In genomic region chr3:55471084-55471483, GRCh38 we compare ENCODE assay signal across 19 cellular contexts. TPM values are rescaled to one million over a fixed set of nuclear protein-coding genes. Genes with fewer than 3 reads are reported as not detected.
DNase-seq lines count a peak whose midpoint lies in the region; ATAC-seq and TF ChIP-seq lines count a peak whose summit lies in the region.
"Had no signal": no experiment of that assay in that cellular context is flagged by ENCODE, and none has a peak within 500 bp of the region (broad histone marks: within the 10 kb centered on the region; RNA-seq: fewer than 3 reads in every experiment).

No MANE protein-coding gene starts in this region.

- H3K79me2 ChIP-seq in GM23248 (ENCODE audit: insufficient read depth) (peaks cover 68% of the 10 kb centered on the region), osteoblast (ENCODE audit: insufficient read depth, low read length) (peaks cover 64% of the 10 kb centered on the region)

- no peak for ATAC-seq in GM21367 (IDR thresholded peaks at IDR 0.05; ENCODE audit: unreplicated experiment)
- ATAC-seq: A549, HCT116 had no signal

- H3K27ac ChIP-seq in cardiac muscle cell: peak overlapping the region; percentile 23
- no peak overlapping the region for H3K27ac ChIP-seq in right atrium auricular region
- 0 out of 2 replicates have a peak overlapping the region, but pooled peaks have one; percentile 5 for H3K27ac ChIP-seq in GM23248
- H3K27ac ChIP-seq in osteoblast (ENCODE audit: low read depth, low read length): peak overlapping the region; percentile 40
- H3K27ac ChIP-seq: 22Rv1, A549, C4-2B had no signal

- H3K9me2 ChIP-seq in GM23248 (ENCODE audit: insufficient read depth): no peaks in the 10 kb centered on the region

- no peak for TF ChIP-seq CTCF in cardiac muscle cell (IDR thresholded peaks at IDR 0.05; ENCODE audit: low read depth, low read length)
- TF ChIP-seq CTCF in right atrium auricular region (IDR thresholded peaks at IDR 0.05): no peak
- TF ChIP-seq CTCF in osteoblast (IDR thresholded peaks at IDR 0.05; ENCODE audit: extremely low read depth, low read depth, low read length): no peak

- H3K27me3 ChIP-seq in cardiac muscle cell (no peaks in the 10 kb centered on the region), right atrium auricular region (no peaks in the 10 kb centered on the region), GM23248 (replicated peaks; ENCODE audit: insufficient read depth) (no peaks in the 10 kb centered on the region), osteoblast (ENCODE audit: insufficient read depth, low read length) (no peaks in the 10 kb centered on the region)

- H3K4me2 ChIP-seq in GM23248 (ENCODE audit: unreplicated experiment) (no peak overlapping the region), osteoblast (ENCODE audit: insufficient read depth, low read length) (no peak overlapping the region)
- H3K4me2 ChIP-seq: A549 had no signal

- H3K9me3 ChIP-seq in cardiac muscle cell (ENCODE audit: low read depth) (no peaks in the 10 kb centered on the region), right atrium auricular region (no peaks in the 10 kb centered on the region), GM23248 (ENCODE audit: low read depth) (no peaks in the 10 kb centered on the region), osteoblast (ENCODE audit: low read depth, low read length) (no peaks in the 10 kb centered on the region)
- H3K9me3 ChIP-seq: A549, Caco-2 had no signal

- H4K20me1 ChIP-seq in GM23248 (ENCODE audit: insufficient read depth) (no peaks in the 10 kb centered on the region), osteoblast (ENCODE audit: insufficient read depth, low read length) (no peaks in the 10 kb centered on the region)

- H3K4me3 ChIP-seq in cardiac muscle cell (no peak overlapping the region), right atrium auricular region (no peak overlapping the region), GM23248 (no peak overlapping the region), osteoblast (ENCODE audit: insufficient read depth, low read length) (no peak overlapping the region)
- H3K4me3 ChIP-seq: A549 had no signal

- H3K36me3 ChIP-seq in cardiac muscle cell (peaks cover 35% of the 10 kb centered on the region), right atrium auricular region (no peaks in the 10 kb centered on the region), GM23248 (ENCODE audit: low read depth) (peaks cover 49% of the 10 kb centered on the region), osteoblast (ENCODE audit: insufficient read depth, low read length) (peaks cover 81% of the 10 kb centered on the region)

- H3K4me1 ChIP-seq in cardiac muscle cell (ENCODE audit: low read depth) (peaks cover 13% of the 10 kb centered on the region), right atrium auricular region (no peaks in the 10 kb centered on the region), GM23248 (ENCODE audit: insufficient read depth) (peaks cover 39% of the 10 kb centered on the region), osteoblast (ENCODE audit: insufficient read depth, low read length) (peaks cover 31% of the 10 kb centered on the region)
- H3K4me1 ChIP-seq: A549, Caco-2 had no signal

- in situ Hi-C loops in GM23248 (cut with MboI): no loop called here

- H3F3A ChIP-seq in GM23248 (ENCODE audit: insufficient read depth): peaks cover 49% of the 10 kb centered on the region

- no peak overlapping the region for H2AFZ ChIP-seq in GM23248
- no peak overlapping the region for H2AFZ ChIP-seq in osteoblast (ENCODE audit: low read length)

- DNase-seq in cardiac muscle cell (ENCODE audit: low read depth in 1 of 2, low spot score in 1 of 2) (no peak), right atrium auricular region (ENCODE audit: low spot score) (no peak), GM23248 (no peak), ecto neural progenitor cell (ENCODE audit: low spot score) (peak; percentile 7), osteoblast (ENCODE audit: insufficient read length, low spot score, missing footprints) (no peak), SW 1271 (lab: John Stamatoyannopoulos, UW) (no peak)
- DNase-seq: AML-193; Caco-2; CD4-positive, alpha-beta T cell; DMS79; GDM1; GOT3; H7 had no signal

- H3K9ac ChIP-seq in GM23248: no peak overlapping the region

- WGBS in GM23248 (ENCODE audit: low coverage in 1 of 2, low lambda C conversion rate in 2 of 2, missing lambda C conversion rate in 2 of 2), 2 experiments: 91 to 95% methylated on average over 4 of the region's 4 CpGs

RNA-seq across cellular contexts. Expression of gene WNT5A, which starts 16.0 kb away (rescaled TPM):
- total RNA-seq in cardiac muscle cell (94.2 and 113 TPM in 2 replicates), right atrium auricular region (1 to 10 TPM; 2.8 to 8.0 TPM), osteoblast (116 and 145 TPM in 2 replicates)
- polyA plus RNA-seq in cardiac muscle cell (18.4 and 22.3 TPM in 2 replicates), GM23248 (2016; fragmentation: Nextera tagmentation; extraction: Ambion mirVana) (74.0 and 76.1 TPM in 2 replicates)
- total RNA-seq in GM23248 (2014; rRNA removed; shearing (Covaris generic)): 281 and 298 TPM in 2 replicates
- total RNA-seq: HT-29 had no signal

Comparison
In these comparisons a context has a peak if more than half of its experiments do, and no peak if none do; other contexts are left out.
1. H3K27ac ChIP-seq: peak in cardiac muscle cell (single experiment), GM23248 (single experiment) and osteoblast (single experiment); none in right atrium auricular region (0 of 2).
2. RNA of gene WNT5A, which starts 16.0 kb away (total RNA-seq): 281 to 298 TPM in GM23248, 116 to 145 TPM in osteoblast and 94.2 to 113 TPM in cardiac muscle cell; 2.8 to 8.0 TPM in right atrium auricular region; every median in the first group is over 10 times any median in the second.